ENCODE assay signal across 8 cellular contexts in the genomic region with DNA sequence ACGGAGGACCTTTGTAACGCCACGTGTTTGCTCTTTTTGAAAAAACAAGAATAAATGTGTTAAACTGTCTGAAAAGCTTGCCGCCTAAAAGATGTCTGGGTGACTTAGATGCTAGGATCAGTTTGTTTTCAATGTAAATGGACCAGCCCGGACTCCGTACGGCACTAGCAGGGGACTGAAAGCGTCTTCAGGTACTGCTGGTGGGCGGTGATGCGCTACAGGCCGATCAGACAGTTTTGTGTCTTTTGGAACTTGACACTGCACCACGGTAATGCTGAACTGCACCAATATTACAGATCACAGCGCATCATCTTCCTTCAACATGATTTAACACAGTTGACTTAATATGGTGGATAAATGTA. TPM values are rescaled to one million over a fixed set of nuclear protein-coding genes. Genes with fewer than 3 reads are reported as not detected.
DNase-seq lines count a peak whose midpoint lies in the region; ATAC-seq, FAIRE-seq and TF ChIP-seq lines count a peak whose summit lies in the region.

No MANE protein-coding gene starts in this region.

- H3K79me2 ChIP-seq in GM23338 (replicated peaks; ENCODE audit: insufficient read depth) (peaks cover 38% of the 10 kb centered on the region), PC-3 (ENCODE audit: low read length) (peaks cover 49% of the 10 kb centered on the region), GM12878 (ENCODE audit: control insufficient read depth, insufficient read depth, low read length) (peaks cover 42% of the 10 kb centered on the region)

- H3K4me3 Mint-ChIP-seq in CD4-positive, CD25-positive, alpha-beta regulatory T cell, result peak overlapping the region; percentile 93 to 98 (median 96)
- H3K4me3 Mint-ChIP-seq in GM23338, result peak overlapping the region; percentile 89

- peak; percentile 5 to 70 (median 47) for DNase-seq in CD4-positive, CD25-positive, alpha-beta regulatory T cell
- DNase-seq in GM23338 (ENCODE audit: low spot score), result peak; percentile 62
- peak; percentile 7 for DNase-seq in PC-3
- no peak for DNase-seq in GM12878 (ENCODE audit: low read depth, low spot score)
- DNase-seq in iPS-NIHi7 (ENCODE audit: extremely low spot score), result peak; percentile 45
- DNase-seq in stimulated activated CD4-positive, alpha-beta T cell treated with anti-CD3 and anti-CD28 coated beads, Interleukin-15, amount 100 ng/mL, for 24 hours, result peak; percentile 55
- DNase-seq in cortex of kidney (lab: John Stamatoyannopoulos, UW), result no peak

- in situ Hi-C loops in GM12878 (cut with MboI), result no loop called here

- peak overlapping the region; percentile 98 for H3K4me2 ChIP-seq in GM23338
- peak overlapping the region; percentile 99 for H3K4me2 ChIP-seq in PC-3 (ENCODE audit: low read length)
- H3K4me2 ChIP-seq in GM12878 (ENCODE audit: control insufficient read depth, insufficient read depth), result peak overlapping the region; percentile 95

- TF ChIP-seq RAD21 in GM12878 (IDR thresholded peaks at IDR 0.05; ENCODE audit: insufficient read depth, low read depth, low read length), result no peak

- TF ChIP-seq EP300 in GM12878 (IDR thresholded peaks at IDR 0.05; ENCODE audit: borderline replicate concordance in 1 of 2, control insufficient read depth in 1 of 2, low read depth in 2 of 2, low read length in 2 of 2), result no peak

- H2AFZ ChIP-seq in GM23338, result peak overlapping the region; percentile 4
- H2AFZ ChIP-seq in PC-3 (ENCODE audit: low read length), result peak overlapping the region; percentile 92
- peak overlapping the region; percentile 93 for H2AFZ ChIP-seq in GM12878 (ENCODE audit: control insufficient read depth, low read depth, low read length)

- POLR2A ChIA-PET in PC-3 (lab: Charles Lee; ENCODE audit: unreplicated experiment) (no interaction called here), GM12878 (lab: Charles Lee) (interaction anchor here (1.0 to 1.3 kb wide), 3 partner anchors 15 to 68 kb away, joined by 3 to 9 read pairs (median 3); no protein-coding TSS in a partner anchor)

- H3K27ac Mint-ChIP-seq in CD4-positive, CD25-positive, alpha-beta regulatory T cell, result peak overlapping the region; percentile 82 to 96 (median 94)
- peak overlapping the region; percentile 90 for H3K27ac Mint-ChIP-seq in GM23338

- TSS peak; percentile 86 for BruUV-seq in PC-3 (replicated peaks; lab: Mats Ljungman, UMichigan)
- BruUV-seq in GM12878 (replicated peaks; lab: Mats Ljungman, UMichigan), result no TSS peak

- WGBS in GM12878 (ENCODE audit: insufficient coverage, insufficient replicate concordance, low lambda C conversion rate, missing lambda C conversion rate), result 9% methylated on average over 13 of the region's 13 CpGs

- peaks cover 6% of the 10 kb centered on the region for H3K36me3 Mint-ChIP-seq in CD4-positive, CD25-positive, alpha-beta regulatory T cell
- peaks cover 5% of the 10 kb centered on the region; the same call in 1 of the 3 replicates for H3K36me3 Mint-ChIP-seq in GM23338 (ENCODE audit: low read depth)

- H3K27ac ChIP-seq in CD4-positive, CD25-positive, alpha-beta regulatory T cell (ENCODE audit: insufficient read depth, low read length, poor library complexity, severe bottlenecking), result peak overlapping the region; percentile 91
- H3K27ac ChIP-seq in GM23338 (ENCODE audit: low read depth) (0 out of 2 replicates have a peak overlapping the region, but pooled peaks have one; percentile 20), PC-3 (ENCODE audit: low read length) (peak overlapping the region; percentile 46), GM12878 (ENCODE audit: control insufficient read depth, insufficient read depth) (peak overlapping the region; percentile 89)

- H3K36me3 ChIP-seq in CD4-positive, CD25-positive, alpha-beta regulatory T cell (ENCODE audit: control insufficient read depth, insufficient read depth, low read length), result peaks cover under 1% of the 10 kb centered on the region
- H3K36me3 ChIP-seq in GM23338 (ENCODE audit: insufficient read depth) (no peaks in the 10 kb centered on the region), PC-3 (ENCODE audit: low read depth, low read length) (no peaks in the 10 kb centered on the region), GM12878 (ENCODE audit: control insufficient read depth in 2 of 2, insufficient read depth in 2 of 2, low read length in 1 of 2) (no peaks in the 10 kb centered on the region)

- peaks cover 7% of the 10 kb centered on the region; the same call in 1 of the 2 replicates for H4K20me1 ChIP-seq in GM23338 (replicated peaks; ENCODE audit: insufficient read depth)
- no peaks in the 10 kb centered on the region for H4K20me1 ChIP-seq in PC-3 (ENCODE audit: low read length)
- H4K20me1 ChIP-seq in GM12878 (ENCODE audit: control insufficient read depth, insufficient read depth), result no peaks in the 10 kb centered on the region

- TF ChIP-seq POLR2A in GM12878 (IDR thresholded peaks at IDR 0.05; ENCODE audit: low read depth, low read length), result no peak

- H3K9ac ChIP-seq in PC-3 (ENCODE audit: low read length), result peak overlapping the region; percentile 98
- peak overlapping the region; percentile 93 for H3K9ac ChIP-seq in GM12878 (ENCODE audit: control insufficient read depth, insufficient read depth, low read length)

- peaks cover 13 to 30% (median 21%) of the 10 kb centered on the region in 4 donors for H3K4me1 Mint-ChIP-seq in CD4-positive, CD25-positive, alpha-beta regulatory T cell
- peaks cover 11% of the 10 kb centered on the region; the same call in 2 of the 3 replicates for H3K4me1 Mint-ChIP-seq in GM23338

- peak; percentile 41 for FAIRE-seq in GM12878 (lab: Jason Lieb, UNC)

- intact Hi-C loops in PC-3 (cut with micrococcal nuclease) (no loop called here), GM12878 (cut with micrococcal nuclease; ENCODE audit: unreplicated experiment) (loop anchor here (2.0 kb wide), 1 partner anchor 27 kb away; the partner anchor contains the start of genes DNAAF1 and HSDL1)

- TF ChIP-seq CTCF in GM23338 (conservative IDR thresholded peaks at IDR 0.05; ENCODE audit: low read depth in 2 of 2) (no peak), PC-3 (conservative IDR thresholded peaks at IDR 0.05; ENCODE audit: low read depth, low read length) (no peak), GM12878 (IDR thresholded peaks at IDR 0.05 in 2 of 3, conservative IDR thresholded peaks at IDR 0.05 in 1 of 3; ENCODE audit: control insufficient read depth in 2 of 3, extremely low read depth in 1 of 3, insufficient read depth in 1 of 3, low read depth in 3 of 3, low read length in 3 of 3) (no peak)

- H3F3A ChIP-seq in GM23338 (replicated peaks; ENCODE audit: low read depth), result peaks cover 3% of the 10 kb centered on the region; the same call in 1 of the 2 replicates
- no peaks in the 10 kb centered on the region for H3F3A ChIP-seq in PC-3 (ENCODE audit: low read length, unreplicated experiment)

- SMC1A ChIA-PET in GM12878 (lab: Charles Lee; ENCODE audit: uncharacterized antibody, unreplicated experiment), result interaction anchor here (1.1 to 1.4 kb wide), 4 partner anchors 14 to 33 kb away, joined by 3 to 4 read pairs (median 4); no protein-coding TSS in a partner anchor

- H3K9me3 Mint-ChIP-seq in CD4-positive, CD25-positive, alpha-beta regulatory T cell, result no peaks in the 10 kb centered on the region
- no peaks in the 10 kb centered on the region for H3K9me3 Mint-ChIP-seq in GM23338

- H3K9me2 ChIP-seq in GM23338 (ENCODE audit: insufficient read depth) (no peaks in the 10 kb centered on the region), PC-3 (replicated peaks; ENCODE audit: low read length) (no peaks in the 10 kb centered on the region)

- peaks cover 30% of the 10 kb centered on the region for H3K4me1 ChIP-seq in CD4-positive, CD25-positive, alpha-beta regulatory T cell (ENCODE audit: control insufficient read depth, insufficient read depth, low read length, poor library complexity, severe bottlenecking)
- H3K4me1 ChIP-seq in GM23338 (ENCODE audit: insufficient read depth) (peaks cover 17% of the 10 kb centered on the region), PC-3 (ENCODE audit: insufficient read depth, low read length) (peaks cover 14% of the 10 kb centered on the region; the same call in 1 of the 2 replicates), GM12878 (ENCODE audit: control insufficient read depth, insufficient read depth, low read length) (peaks cover 9% of the 10 kb centered on the region; the same call in 1 of the 2 replicates)

- CTCF ChIA-PET in PC-3 (lab: Charles Lee), result interaction anchor here (1.3 kb wide), 1 partner anchor 69 kb away, joined by 6 read pairs; the partner anchor contains the start of gene TAF1C
- CTCF ChIA-PET in GM12878 (lab: Yijun Ruan, JAX), result interaction anchor here (0.7 to 6.7 kb wide), 7 partner anchors 10 to 69 kb away, joined by 3 to 58 read pairs (median 3); partner anchors contain the start of gene TAF1C

- H3K27me3 ChIP-seq in CD4-positive, CD25-positive, alpha-beta regulatory T cell (ENCODE audit: control insufficient read depth, insufficient read depth, low read length), result no peaks in the 10 kb centered on the region
- no peaks in the 10 kb centered on the region for H3K27me3 ChIP-seq in GM23338 (ENCODE audit: insufficient read depth)
- no peaks in the 10 kb centered on the region for H3K27me3 ChIP-seq in PC-3 (ENCODE audit: low read length)
- H3K27me3 ChIP-seq in GM12878 (replicated peaks in 1 of 2; ENCODE audit: control insufficient read depth in 2 of 2, insufficient read depth in 2 of 2, low read length in 1 of 2), result no peaks in the 10 kb centered on the region

- peak overlapping the region; percentile 84 for H3K4me3 ChIP-seq in CD4-positive, CD25-positive, alpha-beta regulatory T cell (ENCODE audit: low read depth, low read length)
- H3K4me3 ChIP-seq in GM23338 (peak overlapping the region; percentile 93), PC-3 (ENCODE audit: low read length) (peak overlapping the region; percentile 99), GM12878 (peak overlapping the region; percentile 93)

- RAD21 ChIA-PET in GM12878 (lab: Charles Lee; ENCODE audit: unreplicated experiment), result interaction anchor here (1.3 to 1.6 kb wide), 4 partner anchors 20 to 70 kb away, joined by 4 to 9 read pairs (median 5); partner anchors contain the start of gene TAF1C

- H3K9me3 ChIP-seq in CD4-positive, CD25-positive, alpha-beta regulatory T cell (ENCODE audit: control insufficient read depth in 2 of 2, low read length in 2 of 2), result no peaks in the 10 kb centered on the region
- no peaks in the 10 kb centered on the region for H3K9me3 ChIP-seq in PC-3 (ENCODE audit: low read length)
- no peaks in the 10 kb centered on the region for H3K9me3 ChIP-seq in GM12878 (replicated peaks; ENCODE audit: control insufficient read depth, insufficient read depth, low read length)

- ATAC-seq in CD4-positive, CD25-positive, alpha-beta regulatory T cell (ENCODE audit: low read depth in 2 of 2), result no peak
- ATAC-seq in GM23338 (peak; percentile 33), PC-3 (no peak), GM12878 (peak; percentile 31), GM18868 (IDR thresholded peaks at IDR 0.05; ENCODE audit: unreplicated experiment) (no peak)

- H3K27me3 Mint-ChIP-seq in CD4-positive, CD25-positive, alpha-beta regulatory T cell, result no peaks in the 10 kb centered on the region
- no peaks in the 10 kb centered on the region for H3K27me3 Mint-ChIP-seq in GM23338 (ENCODE audit: insufficient read depth, low read depth, poor library complexity)

RNA-seq across cellular contexts. Expression of gene MBTPS1, which starts 0.7 kb away (rescaled TPM):
- 118 TPM for total RNA-seq in CD4-positive, CD25-positive, alpha-beta regulatory T cell
- polyA plus RNA-seq in CD4-positive, CD25-positive, alpha-beta regulatory T cell, result 10 to 100 TPM; 40.6 to 62.5 (median 47.8) TPM
- 44.3 and 49.3 TPM in 2 replicates for total RNA-seq in GM23338 (2014; rRNA removed; shearing (Covaris generic))
- polyA plus RNA-seq in GM23338 (2016; fragmentation: Nextera tagmentation; extraction: Ambion mirVana) (18.1 and 20.7 TPM in 2 replicates), GM12878 (2011; rRNA removed) (39.5 and 43.9 TPM in 2 replicates), GM12878 (2014; fragmentation: Illumina TruSeq; extraction: Trizol) (24.9 and 28.7 TPM in 2 replicates), GM12878 (2014; fragmentation: Nextera tagmentation; extraction: Ambion mirVana) (1 to 10 TPM; 1.3 to 3.3 TPM), GM12878 (2014; rRNA removed) (33.8 and 34.6 TPM in 2 replicates), GM12878 (2016; fragmentation: Nextera tagmentation; extraction: Ambion mirVana) (10 to 100 TPM; 35.9 to 37.4 TPM)
- total RNA-seq in PC-3 (2014; rRNA removed) (56.1 and 56.6 TPM in 2 replicates), GM12878 (2014; rRNA removed) (37.5 and 39.5 TPM in 2 replicates), GM12878 (2014; rRNA removed; fragmentation: Illumina TruSeq; extraction: Trizol) (21.9 and 23.7 TPM in 2 replicates), GM12878 (2021) (28.1 and 37.5 TPM in 2 replicates)
- 193 and 215 TPM in 2 replicates for total RNA-seq in GM12878 (2013; cell fraction: nucleolus; rRNA removed)
- 16.7 TPM for polyA plus RNA-seq in GM12878 (2011; ENCODE audit: low read depth)
- 31.3 and 41.1 TPM in 2 replicates for polyA plus RNA-seq in GM12878 (2011; cell fraction: cytosol; rRNA removed)
- 117 and 119 TPM in 2 replicates for polyA plus RNA-seq in GM12878 (2011; cell fraction: nucleus; rRNA removed)
- 27.7 and 30.7 TPM in 2 replicates for polyA plus RNA-seq in GM12878 (2012)
- polyA minus RNA-seq in GM12878 (2011; rRNA and poly(A)+ RNA removed), result 63.2 and 68.7 TPM in 2 replicates
- polyA minus RNA-seq in GM12878 (2011; cell fraction: cytosol; rRNA and poly(A)+ RNA removed), result 17.4 and 20.7 TPM in 2 replicates
- 88.0 and 117 TPM in 2 replicates for polyA minus RNA-seq in GM12878 (2011; cell fraction: nucleus; rRNA and poly(A)+ RNA removed)

RNA-seq across cellular contexts. Expression of gene HSDL1, which starts 27.5 kb away (rescaled TPM):
- 17.3 TPM for total RNA-seq in CD4-positive, CD25-positive, alpha-beta regulatory T cell
- polyA plus RNA-seq in CD4-positive, CD25-positive, alpha-beta regulatory T cell, result 10 to 100 TPM in 1 of 4 donors, 1 to 10 TPM in 3; 6.8 to 10.6 (median 9.6) TPM
- 46.1 and 47.4 TPM in 2 replicates for total RNA-seq in GM23338 (2014; rRNA removed; shearing (Covaris generic))
- 15.2 and 16.6 TPM in 2 replicates for polyA plus RNA-seq in GM23338 (2016; fragmentation: Nextera tagmentation; extraction: Ambion mirVana)
- 9.7 and 13.3 TPM in 2 replicates for total RNA-seq in PC-3 (2014; rRNA removed)
- 15.6 and 18.8 TPM in 2 replicates for total RNA-seq in GM12878 (2013; cell fraction: nucleolus; rRNA removed)
- 5.5 and 7.8 TPM in 2 replicates for total RNA-seq in GM12878 (2014; rRNA removed)
- 5.5 and 5.6 TPM in 2 replicates for total RNA-seq in GM12878 (2014; rRNA removed; fragmentation: Illumina TruSeq; extraction: Trizol)
- total RNA-seq in GM12878 (2021), result 5.5 and 6.8 TPM in 2 replicates
- 4.1 TPM for polyA plus RNA-seq in GM12878 (2011; ENCODE audit: low read depth)
- polyA plus RNA-seq in GM12878 (2011; rRNA removed), result 13.4 and 17.4 TPM in 2 replicates
- polyA plus RNA-seq in GM12878 (2011; cell fraction: cytosol; rRNA removed), result 5.6 and 8.1 TPM in 2 replicates
- polyA plus RNA-seq in GM12878 (2011; cell fraction: nucleus; rRNA removed), result 13.9 and 17.2 TPM in 2 replicates
- polyA plus RNA-seq in GM12878 (2012), result 6.3 and 7.9 TPM in 2 replicates
- polyA plus RNA-seq in GM12878 (2014; fragmentation: Illumina TruSeq; extraction: Trizol), result 7.0 and 10.6 TPM in 2 replicates
- polyA plus RNA-seq in GM12878 (2014; fragmentation: Nextera tagmentation; extraction: Ambion mirVana), result 1 to 10 TPM; 2.0 to 3.6 TPM
- polyA plus RNA-seq in GM12878 (2014; rRNA removed), result 5.6 and 7.5 TPM in 2 replicates
- 1 to 10 TPM; 4.4 to 5.7 TPM for polyA plus RNA-seq in GM12878 (2016; fragmentation: Nextera tagmentation; extraction: Ambion mirVana)
- polyA minus RNA-seq in GM12878 (2011; rRNA and poly(A)+ RNA removed), result 8.8 and 12.1 TPM in 2 replicates
- polyA minus RNA-seq in GM12878 (2011; cell fraction: cytosol; rRNA and poly(A)+ RNA removed), result 2.8 and 3.0 TPM in 2 replicates
- polyA minus RNA-seq in GM12878 (2011; cell fraction: nucleus; rRNA and poly(A)+ RNA removed), result 3.4 and 5.8 TPM in 2 replicates

RNA-seq across cellular contexts. Expression of gene DNAAF1, which starts 27.6 kb away (rescaled TPM):
- total RNA-seq in CD4-positive, CD25-positive, alpha-beta regulatory T cell, result 0.27 TPM
- polyA plus RNA-seq in CD4-positive, CD25-positive, alpha-beta regulatory T cell, result under 1 TPM in 3 of 4 donors, not detected in 1; 0.03 to 0.81 (median 0.33) TPM
- total RNA-seq in GM23338 (2014; rRNA removed; shearing (Covaris generic)), result 0.42 TPM in 1 of 2 replicates, not detected in the other
- polyA plus RNA-seq in GM23338 (2016; fragmentation: Nextera tagmentation; extraction: Ambion mirVana), result 0.28 and 0.42 TPM in 2 replicates
- total RNA-seq in PC-3 (2014; rRNA removed), result not detected in 2 replicates
- not detected in 2 replicates for total RNA-seq in GM12878 (2013; cell fraction: nucleolus; rRNA removed)
- not detected in 2 replicates for total RNA-seq in GM12878 (2014; rRNA removed)
- total RNA-seq in GM12878 (2014; rRNA removed; fragmentation: Illumina TruSeq; extraction: Trizol), result not detected in 2 replicates
- not detected in 2 replicates for total RNA-seq in GM12878 (2021)
- not detected for polyA plus RNA-seq in GM12878 (2011; ENCODE audit: low read depth)
- polyA plus RNA-seq in GM12878 (2011; rRNA removed), result not detected in 2 replicates
- polyA plus RNA-seq in GM12878 (2011; cell fraction: cytosol; rRNA removed), result not detected in 2 replicates
- not detected in 2 replicates for polyA plus RNA-seq in GM12878 (2011; cell fraction: nucleus; rRNA removed)
- 0.30 and 1.2 TPM in 2 replicates for polyA plus RNA-seq in GM12878 (2012)
- 0.04 TPM in 1 of 2 replicates, not detected in the other for polyA plus RNA-seq in GM12878 (2014; fragmentation: Illumina TruSeq; extraction: Trizol)
- under 1 TPM; 0.02 to 0.11 TPM for polyA plus RNA-seq in GM12878 (2014; fragmentation: Nextera tagmentation; extraction: Ambion mirVana)
- polyA plus RNA-seq in GM12878 (2014; rRNA removed), result not detected in 2 replicates
- under 1 TPM in 1 of 2 experiments, not detected in 1; 0.76 TPM for polyA plus RNA-seq in GM12878 (2016; fragmentation: Nextera tagmentation; extraction: Ambion mirVana)
- not detected in 2 replicates for polyA minus RNA-seq in GM12878 (2011; rRNA and poly(A)+ RNA removed)
- polyA minus RNA-seq in GM12878 (2011; cell fraction: cytosol; rRNA and poly(A)+ RNA removed), result not detected in 2 replicates
- polyA minus RNA-seq in GM12878 (2011; cell fraction: nucleus; rRNA and poly(A)+ RNA removed), result not detected in 2 replicates

Comparison
In these comparisons a context has a peak if more than half of its experiments do, and no peak if none do; other contexts are left out.
1. ATAC-seq: peak in GM23338 (single experiment) and GM12878 (single experiment); none in CD4-positive, CD25-positive, alpha-beta regulatory T cell (0 of 2), PC-3 (single experiment) and GM18868 (single experiment).
2. DNase-seq: peak in CD4-positive, CD25-positive, alpha-beta regulatory T cell (3 of 3), GM23338 (single experiment), PC-3 (single experiment), iPS-NIHi7 (single experiment) and stimulated activated CD4-positive, alpha-beta T cell treated with anti-CD3 and anti-CD28 coated beads, Interleukin-15, amount 100 ng/mL, for 24 hours (single experiment); none in GM12878 (single experiment) and cortex of kidney (single experiment).
3. H3K27ac ChIP-seq: peak in every context shown above with its lines; median percentile 91 in CD4-positive, CD25-positive, alpha-beta regulatory T cell; 89 in GM12878; 46 in PC-3; 20 in GM23338.
4. H2AFZ ChIP-seq: peak in every context shown above with its lines; median percentile 93 in GM12878; 92 in PC-3; 4 in GM23338.
5. Peak in every context shown above with its lines, with median percentiles within 50 percentile points of each other: H3K4me3 ChIP-seq and H3K4me2 ChIP-seq.